ENCODE assay signal across 14 cellular contexts in the genomic region with DNA sequence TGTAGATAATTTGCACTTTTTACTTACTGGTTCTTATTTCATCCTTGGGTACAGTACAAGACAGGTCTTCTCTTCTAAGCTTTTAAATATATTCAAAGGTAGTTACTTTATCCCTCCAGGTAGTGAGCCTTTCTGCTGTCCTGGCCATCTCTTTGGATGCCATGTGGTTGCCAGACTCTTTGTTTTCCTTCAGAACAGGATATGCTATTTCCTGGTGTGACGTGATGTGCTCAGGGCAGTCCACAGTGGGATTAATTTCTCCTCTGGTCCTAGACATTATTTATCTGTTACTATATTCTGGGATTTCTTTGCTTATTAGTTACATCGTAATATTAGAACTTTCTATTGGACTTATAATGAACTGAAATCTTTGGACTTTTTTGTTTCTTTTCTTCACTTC.
DNase-seq lines count a peak whose midpoint lies in the region; ATAC-seq and TF ChIP-seq lines count a peak whose summit lies in the region.
"Had no signal": no experiment of that assay in that cellular context is flagged by ENCODE, and none has a peak within 500 bp of the region (broad histone marks: within the 10 kb centered on the region; RNA-seq: fewer than 3 reads in every experiment).

No MANE protein-coding gene starts in this region.

- TF ChIP-seq POLR2A in heart left ventricle (IDR thresholded peaks at IDR 0.05), result no peak

- H3K9me3 Mint-ChIP-seq in chondrocyte (ENCODE audit: low read depth), result no peaks in the 10 kb centered on the region
- H3K9me3 Mint-ChIP-seq in type B pancreatic cell, result no peaks in the 10 kb centered on the region

- ATAC-seq in heart left ventricle, result peak in 3 of 4 donors; percentile 36 to 69 (median 51)

- TF ChIP-seq CTCF in heart left ventricle (IDR thresholded peaks at IDR 0.05) (no peak), chondrocyte (IDR thresholded peaks at IDR 0.05) (no peak), type B pancreatic cell (conservative IDR thresholded peaks at IDR 0.05) (no peak)

- H3K27ac Mint-ChIP-seq in chondrocyte (ENCODE audit: unreplicated experiment), result peak overlapping the region; percentile 52
- peak overlapping the region; percentile 11 for H3K27ac Mint-ChIP-seq in type B pancreatic cell

- no peak overlapping the region for H3K4me3 Mint-ChIP-seq in chondrocyte (ENCODE audit: unreplicated experiment)
- H3K4me3 Mint-ChIP-seq in type B pancreatic cell, result no peak overlapping the region

- no peaks in the 10 kb centered on the region for H3K27me3 Mint-ChIP-seq in chondrocyte (ENCODE audit: low read depth)
- H3K27me3 Mint-ChIP-seq in type B pancreatic cell, result no peaks in the 10 kb centered on the region

- H3K27me3 ChIP-seq in heart left ventricle (no peaks in the 10 kb centered on the region), muscle layer of duodenum (ENCODE audit: low read depth, low read length) (no peaks in the 10 kb centered on the region)
- H3K27me3 ChIP-seq: adrenal gland, spleen had no signal

- H3K36me3 ChIP-seq in heart left ventricle, result peaks cover 0 to 87% (median 78%) of the 10 kb centered on the region in 9 donors
- H3K36me3 ChIP-seq in muscle layer of duodenum (ENCODE audit: control insufficient read depth in 1 of 2, insufficient read depth in 2 of 2, low read length in 2 of 2), result peaks cover 11 to 40% of the 10 kb centered on the region in 2 donors

- H3K27ac ChIP-seq in heart left ventricle, result peak overlapping the region in 9 of 12 donors; percentile 3 to 82 (median 53)
- H3K27ac ChIP-seq in muscle layer of duodenum (ENCODE audit: low read length), result peak overlapping the region; percentile 21
- H3K27ac ChIP-seq: KMS-11 had no signal

- H3K9me3 ChIP-seq in heart left ventricle (no peaks in the 10 kb centered on the region), muscle layer of duodenum (ENCODE audit: control insufficient read depth in 1 of 2, low read length in 2 of 2) (no peaks in the 10 kb centered on the region)
- H3K9me3 ChIP-seq: adrenal gland, spleen had no signal

- intact Hi-C loops in heart left ventricle (cut with DNase I), result loop anchor here in 2 of 10 donors (10.0 kb wide), 1 partner anchor 59 kb away; the partner anchor contains the start of gene PPP6R3 (in 2 of the 2)
- intact Hi-C loops in cardiac septum (cut with DNase I), result loop anchor here (5.0 kb wide), 1 partner anchor 57 kb away; no protein-coding TSS in a partner anchor

- peaks cover 29% of the 10 kb centered on the region for H3K4me1 Mint-ChIP-seq in chondrocyte (ENCODE audit: low read depth)
- peaks cover 25% of the 10 kb centered on the region for H3K4me1 Mint-ChIP-seq in type B pancreatic cell (ENCODE audit: unreplicated experiment)

- 23 to 50% (median 33%) methylated on average over 2 of the region's 2 CpGs for WGBS in heart left ventricle, 4 donors

- H3K4me3 ChIP-seq in heart left ventricle, result no peak overlapping the region
- no peak overlapping the region for H3K4me3 ChIP-seq in muscle layer of duodenum (ENCODE audit: low read depth in 1 of 2, low read length in 2 of 2)
- H3K4me3 ChIP-seq: adrenal gland, spleen had no signal

- H3K4me1 ChIP-seq in heart left ventricle, result peaks cover 0 to 71% (median 43%) of the 10 kb centered on the region in 12 donors
- H3K4me1 ChIP-seq in muscle layer of duodenum (ENCODE audit: control insufficient read depth in 1 of 2, insufficient read depth in 2 of 2, low read length in 2 of 2), result peaks cover 13 to 47% of the 10 kb centered on the region in 2 donors

- H3K36me3 Mint-ChIP-seq in chondrocyte (ENCODE audit: low read depth) (peaks cover 37% of the 10 kb centered on the region), type B pancreatic cell (peaks cover 65% of the 10 kb centered on the region)

- DNase-seq in heart left ventricle (no peak), cardiac septum (ENCODE audit: low spot score) (no peak), chondrocyte (ENCODE audit: low spot score) (no peak), type B pancreatic cell (ENCODE audit: extremely low spot score, unreplicated experiment) (no peak), T1000 (lab: John Stamatoyannopoulos, UW) (no peak), UCSD-AML1 (lab: John Stamatoyannopoulos, UW; ENCODE audit: unreplicated experiment) (no peak)
- no peak for DNase-seq in stimulated activated CD4-positive, alpha-beta T cell treated with anti-CD3 and anti-CD28 coated beads, Interleukin-1b, Interleukin-23, amount 100 ng/mL, for 48 hours
- DNase-seq: activated CD8-positive, alpha-beta memory T cell treated with anti-CD3 and anti-CD28 coated beads for 24 hours; adrenal gland; midbrain; NCI-H2081 treated with DMSO at 0.1 percent for 48 hours; spleen had no signal
